10 cellular contexts compared by ENCODE assay signal in genomic region chr11:5940748-5941147, GRCh38. TPM values are rescaled to one million over a fixed set of nuclear protein-coding genes. Genes with fewer than 3 reads are reported as not detected.
"Had no signal": no experiment of that assay in that cellular context is flagged by ENCODE, and none has a peak within 500 bp of the region (broad histone marks: within the 10 kb centered on the region; RNA-seq: fewer than 3 reads in every experiment).

No MANE protein-coding gene starts in this region.

- FAIRE-seq: HepG2, HTR-8/SVneo had no signal

- H3K4me2 ChIP-seq: KMS-11 had no signal

- DNase-seq: IMR-90, KBM-7, KG1 had no signal

- ATAC-seq: HepG2 had no signal

- H3K27ac ChIP-seq: HL-60, KMS-11 had no signal

- H3K9ac ChIP-seq: KMS-11 had no signal

RNA-seq across cellular contexts. Expression of gene OR56A3, which starts 1.3 kb away (rescaled TPM):
- total RNA-seq: HepG2, HT-29, HT1080, IMR-90 had no signal
- polyA plus RNA-seq: HepG2, IgD-negative memory B cell, IMR-90 had no signal

RNA-seq across cellular contexts. Expression of gene OR56A5, which starts 27.5 kb away (rescaled TPM):
- total RNA-seq: HepG2, HT-29, HT1080, IMR-90 had no signal
- polyA plus RNA-seq: HepG2, IgD-negative memory B cell, IMR-90 had no signal

RNA-seq across cellular contexts. Expression of gene OR52L1, which starts 46.0 kb away (rescaled TPM):
- total RNA-seq: HepG2, HT-29, HT1080, IMR-90 had no signal
- polyA plus RNA-seq: HepG2, IgD-negative memory B cell, IMR-90 had no signal

RNA-seq across cellular contexts. Expression of gene OR52E5, which starts 47.7 kb away (rescaled TPM):
- total RNA-seq: HepG2, HT-29, HT1080, IMR-90 had no signal
- polyA plus RNA-seq: HepG2, IgD-negative memory B cell, IMR-90 had no signal
